ENCODE assay signal across 1 cellular context in genomic region chr12:21775130-21775920, GRCh38.
TF ChIP-seq lines count a peak whose summit lies in the region.

No MANE protein-coding gene starts in this region.

TF ChIP-seq in WTC11, 78 proteins besides CTCF, POLR2A, EP300 and RAD21 (continued from another document):
- TF ChIP-seq ZNF281 (CRISPR knock-in tag; IDR thresholded peaks at IDR 0.05): no peak
- no peak for TF ChIP-seq ERG (CRISPR knock-in tag; IDR thresholded peaks at IDR 0.05)
- TF ChIP-seq CBFB (CRISPR knock-in tag; IDR thresholded peaks at IDR 0.05; ENCODE audit: low read depth): no peak
- no peak for TF ChIP-seq GABPB1 (CRISPR knock-in tag; IDR thresholded peaks at IDR 0.05)
- no peak for TF ChIP-seq PREB (CRISPR knock-in tag; IDR thresholded peaks at IDR 0.05; ENCODE audit: borderline replicate concordance)
- no peak for TF ChIP-seq ZNF423 (CRISPR knock-in tag; IDR thresholded peaks at IDR 0.05)
- TF ChIP-seq SMAD3 (CRISPR knock-in tag; IDR thresholded peaks at IDR 0.05; ENCODE audit: borderline replicate concordance): no peak
- TF ChIP-seq KAT7 (CRISPR knock-in tag; IDR thresholded peaks at IDR 0.05; ENCODE audit: borderline replicate concordance): no peak
- TF ChIP-seq TCF7 (CRISPR knock-in tag; IDR thresholded peaks at IDR 0.05; ENCODE audit: low read depth): no peak
- no peak for TF ChIP-seq SMAD4 (CRISPR knock-in tag; IDR thresholded peaks at IDR 0.05)
- no peak for TF ChIP-seq E2F1 (CRISPR knock-in tag; IDR thresholded peaks at IDR 0.05)
- no peak for TF ChIP-seq FOXJ3 (CRISPR knock-in tag; IDR thresholded peaks at IDR 0.05; ENCODE audit: borderline replicate concordance)
